In the genomic region with DNA sequence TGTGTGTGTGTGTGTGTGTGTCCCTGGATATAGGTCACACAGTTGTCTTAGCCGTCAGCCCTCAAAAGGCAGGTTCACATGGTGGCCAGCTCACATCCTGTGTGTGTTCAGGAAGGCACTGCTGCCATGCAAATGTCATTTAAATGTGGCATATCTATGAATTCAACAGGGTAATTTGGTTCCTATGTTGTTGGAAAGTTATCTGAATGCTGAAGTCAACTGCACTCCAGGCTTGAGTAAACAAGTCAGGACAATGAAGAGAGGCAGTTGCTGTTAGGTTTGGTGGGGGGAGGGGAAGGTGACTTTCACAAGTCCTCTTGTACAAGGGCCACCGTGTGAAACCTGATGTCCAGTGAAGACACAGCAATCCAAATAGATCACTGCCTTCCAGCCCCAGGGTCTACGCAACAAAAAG, we compare ENCODE assay signal across 20 cellular contexts.
DNase-seq lines count a peak whose midpoint lies in the region; ATAC-seq and TF ChIP-seq lines count a peak whose summit lies in the region.
"Had no signal": no experiment of that assay in that cellular context is flagged by ENCODE, and none has a peak within 500 bp of the region (broad histone marks: within the 10 kb centered on the region; RNA-seq: fewer than 3 reads in every experiment).

No MANE protein-coding gene starts in this region.

- no peak overlapping the region for H2AFZ ChIP-seq in mesenchymal stem cell (ENCODE audit: low read depth, low read length)

- no peak overlapping the region for H3K14ac ChIP-seq in mesenchymal stem cell (ENCODE audit: low read length in 2 of 2)

- H3K27me3 Mint-ChIP-seq in endodermal cell (ENCODE audit: insufficient read depth), result no peaks in the 10 kb centered on the region

- no peak overlapping the region for H2AK5ac ChIP-seq in mesenchymal stem cell (ENCODE audit: low read length, severe bottlenecking)

- TF ChIP-seq POLR2A in ovary (IDR thresholded peaks at IDR 0.05), result no peak

- WGBS in endodermal cell (ENCODE audit: insufficient coverage in 1 of 2, insufficient read length in 1 of 2), 2 experiments, result 74 to 100% methylated on average over 1 to 3 of the region's 3 CpGs
- WGBS in mesenchymal stem cell, result 75% methylated on average over 3 of the region's 3 CpGs
- 78 to 91% (median 80%) methylated on average over 3 of the region's 3 CpGs for WGBS in ovary, 3 donors

- DNase-seq in Right ventricle myocardium superior (no peak), Right ventricle myocardium inferior (ENCODE audit: missing footprints) (no peak), endodermal cell (peak; percentile 59), mesenchymal stem cell (peak; percentile 35), ureter (ENCODE audit: low spot score) (peak; percentile 18), ovary (no peak)
- DNase-seq in stimulated activated CD4-positive, alpha-beta T cell treated with anti-CD3 and anti-CD28 coated beads, Interleukin-4, amount 100 ng/mL, for 1 hour, result no peak
- DNase-seq: activated CD4-positive, alpha-beta T cell treated with anti-CD3 and anti-CD28 coated beads for 1 hour; activated effector memory CD4-positive, alpha-beta T cell treated with anti-CD3 and anti-CD28 coated beads, Interleukin-2, amount 50 U/mL, for 16 hours; C1 segment of cervical spinal cord; cortex of kidney; foreskin keratinocyte; HCEC 1CT; NCI-H187; NK-92 treated with Interleukin-12 subunit alpha and Interleukin-12 subunit beta, amount 100 ng/mL, for 24 hours; SK-N-SH; stimulated activated CD4-positive, alpha-beta T cell treated with anti-CD3 and anti-CD28 coated beads, Interleukin-2, amount 100 ng/mL, for 24 hours; T1000 had no signal

- H3K4me3 Mint-ChIP-seq in endodermal cell, result no peak overlapping the region

- H3K27ac ChIP-seq in endodermal cell (ENCODE audit: low read depth, low read length) (no peak overlapping the region), mesenchymal stem cell (ENCODE audit: low read length, poor library complexity, severe bottlenecking) (no peak overlapping the region), ovary (no peak overlapping the region)
- H3K27ac ChIP-seq: epithelial cell of prostate, foreskin keratinocyte had no signal

- H3K27me3 ChIP-seq in endodermal cell (ENCODE audit: control insufficient read depth, insufficient read depth, low read length, poor library complexity, severe bottlenecking) (no peaks in the 10 kb centered on the region), mesenchymal stem cell (ENCODE audit: control insufficient read depth in 1 of 2, insufficient read depth in 1 of 2, low read length in 2 of 2) (no peaks in the 10 kb centered on the region), ovary (no peaks in the 10 kb centered on the region)
- H3K27me3 ChIP-seq: foreskin keratinocyte had no signal

- TF ChIP-seq CTCF in endodermal cell (conservative IDR thresholded peaks at IDR 0.05) (no peak), ovary (IDR thresholded peaks at IDR 0.05) (no peak)

- H2BK12ac ChIP-seq in mesenchymal stem cell (ENCODE audit: low read length in 2 of 2), result peak overlapping the region; percentile 18 to 45

- H3K27ac Mint-ChIP-seq in endodermal cell, result peak overlapping the region; percentile 33

- peak overlapping the region; percentile 75 for H2BK120ac ChIP-seq in mesenchymal stem cell (ENCODE audit: low read depth, low read length)

- H3K9ac ChIP-seq in endodermal cell (ENCODE audit: extremely low read depth, low read length, poor library complexity, severe bottlenecking) (no peak overlapping the region), mesenchymal stem cell (ENCODE audit: low read length) (no peak overlapping the region)
- H3K9ac ChIP-seq: SK-N-SH had no signal

- intact Hi-C loops in Right ventricle myocardium superior (cut with DNase I) (no loop called here), Right ventricle myocardium inferior (cut with DNase I) (no loop called here), ovary (cut with DNase I) (no loop called here)

- H3K36me3 Mint-ChIP-seq in endodermal cell (ENCODE audit: low read depth), result no peaks in the 10 kb centered on the region

- H3K4me2 ChIP-seq in mesenchymal stem cell (ENCODE audit: low read length, poor library complexity, severe bottlenecking), result no peak overlapping the region
- H3K4me2 ChIP-seq: SK-N-SH had no signal

- no peak overlapping the region for H2BK5ac ChIP-seq in mesenchymal stem cell (ENCODE audit: low read depth, low read length, poor library complexity, severe bottlenecking)

- peak overlapping the region; percentile 52 for H4K8ac ChIP-seq in mesenchymal stem cell (ENCODE audit: low read length)

- H3K4me1 Mint-ChIP-seq in endodermal cell, result peaks cover 19% of the 10 kb centered on the region

- no peaks in the 10 kb centered on the region for H3K36me3 ChIP-seq in endodermal cell (ENCODE audit: control insufficient read depth, insufficient read depth, low read length)
- no peaks in the 10 kb centered on the region for H3K36me3 ChIP-seq in mesenchymal stem cell (ENCODE audit: control insufficient read depth in 1 of 2, insufficient read depth in 2 of 2, low read depth in 1 of 2, low read length in 2 of 2)
- H3K36me3 ChIP-seq in ovary, result no peaks in the 10 kb centered on the region

- H3K23ac ChIP-seq in mesenchymal stem cell (ENCODE audit: low read length in 2 of 2), result no peak overlapping the region

- H3K9me3 Mint-ChIP-seq in endodermal cell, result peaks cover 6% of the 10 kb centered on the region

- H3K4ac ChIP-seq in mesenchymal stem cell (ENCODE audit: low read depth in 1 of 2, low read length in 2 of 2), result peak overlapping the region in 1 of 2 experiments; percentile 19

- peak overlapping the region; percentile 47 for H3K4me3 ChIP-seq in endodermal cell (ENCODE audit: low read length)
- H3K4me3 ChIP-seq in mesenchymal stem cell (ENCODE audit: insufficient read depth in 1 of 2, low read depth in 1 of 2, low read length in 2 of 2), result no peak overlapping the region
- H3K4me3 ChIP-seq in ovary, result no peak overlapping the region

- peak overlapping the region; percentile 64 for H4K91ac ChIP-seq in mesenchymal stem cell (ENCODE audit: low read length)

- peak; percentile 24 for ATAC-seq in Right ventricle myocardium superior (ENCODE audit: poor library complexity)
- ATAC-seq in Right ventricle myocardium inferior, result no peak
- no peak for ATAC-seq in GM21390 (IDR thresholded peaks at IDR 0.05; ENCODE audit: unreplicated experiment)
- ATAC-seq: foreskin keratinocyte had no signal

- TF ChIP-seq EP300 in ovary (IDR thresholded peaks at IDR 0.05), result no peak

- H2BK15ac ChIP-seq in mesenchymal stem cell (ENCODE audit: low read depth, poor library complexity, severe bottlenecking), result peak overlapping the region; percentile 26

- peaks cover 9% of the 10 kb centered on the region for H3K4me1 ChIP-seq in endodermal cell (ENCODE audit: control insufficient read depth, insufficient read depth, low read length)
- no peaks in the 10 kb centered on the region for H3K4me1 ChIP-seq in mesenchymal stem cell (ENCODE audit: control insufficient read depth, insufficient read depth, low read depth, low read length)
- H3K4me1 ChIP-seq in ovary (ENCODE audit: insufficient read depth), result no peaks in the 10 kb centered on the region
- H3K4me1 ChIP-seq: foreskin keratinocyte had no signal

- H3K18ac ChIP-seq in mesenchymal stem cell (ENCODE audit: low read depth in 1 of 2, low read length in 2 of 2), result peak overlapping the region; percentile 28 to 76

- H3K79me1 ChIP-seq in mesenchymal stem cell (replicated peaks; ENCODE audit: low read length, poor library complexity, severe bottlenecking), result peaks cover 1% of the 10 kb centered on the region

- H3K9me3 ChIP-seq in endodermal cell (ENCODE audit: control insufficient read depth, low read length) (no peaks in the 10 kb centered on the region), mesenchymal stem cell (ENCODE audit: control insufficient read depth, low read length) (no peaks in the 10 kb centered on the region), ovary (no peaks in the 10 kb centered on the region)
- H3K9me3 ChIP-seq: SK-N-SH had no signal

Comparison
In these comparisons a context has a peak if more than half of its experiments do, and no peak if none do; other contexts are left out.
1. DNase-seq: peak in endodermal cell (single experiment), mesenchymal stem cell (single experiment) and ureter (single experiment); none in Right ventricle myocardium superior (single experiment), Right ventricle myocardium inferior (single experiment), stimulated activated CD4-positive, alpha-beta T cell treated with anti-CD3 and anti-CD28 coated beads, Interleukin-4, amount 100 ng/mL, for 1 hour (single experiment) and ovary (0 of 5).